In genomic region chr13:27170221-27170520, GRCh38 we compare ENCODE assay signal across 8 cellular contexts. TPM values are rescaled to one million over a fixed set of nuclear protein-coding genes. Genes with fewer than 3 reads are reported as not detected.
DNase-seq lines count a peak whose midpoint lies in the region; ATAC-seq, FAIRE-seq and TF ChIP-seq lines count a peak whose summit lies in the region.

No MANE protein-coding gene starts in this region.

- H3K27me3 ChIP-seq in Karpas-422 (ENCODE audit: low read length): peaks cover 5% of the 10 kb centered on the region; the same call in 1 of the 2 replicates

- H3K4me3 Mint-ChIP-seq in MCF 10A (ENCODE audit: unreplicated experiment) (peak overlapping the region; percentile 78), mesothelial cell of epicardium (peak overlapping the region; percentile 99)

- POLR2A ChIA-PET in MCF 10A (lab: Yijun Ruan, JAX): interaction anchor here (0.6 to 4.7 kb wide), 27 partner anchors 31 to 948 kb away, joined by 3 to 55 read pairs (median 4); partner anchors contain the start of genes LNX2, RNF6 and RPL21

- H3K36me3 Mint-ChIP-seq in MCF 10A (ENCODE audit: insufficient read depth, unreplicated experiment): no peaks in the 10 kb centered on the region
- no peaks in the 10 kb centered on the region for H3K36me3 Mint-ChIP-seq in mesothelial cell of epicardium

- 0 out of 2 replicates have a peak, but pooled peaks cover 3% of the 10 kb centered on the region for H3K79me2 ChIP-seq in Karpas-422 (ENCODE audit: low read length)

- H3K9me3 Mint-ChIP-seq in MCF 10A (ENCODE audit: unreplicated experiment) (no peaks in the 10 kb centered on the region), mesothelial cell of epicardium (no peaks in the 10 kb centered on the region)

- peaks cover 37% of the 10 kb centered on the region for H3K4me1 ChIP-seq in Karpas-422 (ENCODE audit: low read length)

- ATAC-seq in GM18873 (IDR thresholded peaks at IDR 0.05; ENCODE audit: low FRiP score, unreplicated experiment): no peak

- H2AFZ ChIP-seq in Karpas-422 (ENCODE audit: low read length): no peak overlapping the region

- no TSS peak for BruUV-seq in MCF 10A (replicated peaks; lab: Mats Ljungman, UMichigan)

- TF ChIP-seq CTCF in MCF 10A (IDR thresholded peaks at IDR 0.05; ENCODE audit: unreplicated experiment) (no peak), mesothelial cell of epicardium (IDR thresholded peaks at IDR 0.05; ENCODE audit: unreplicated experiment) (no peak)

- H3K36me3 ChIP-seq in Karpas-422 (ENCODE audit: insufficient read depth, low read length): no peaks in the 10 kb centered on the region

- no peak for FAIRE-seq in urothelium cell line (lab: Jason Lieb, UNC)

- H3K9ac ChIP-seq in Karpas-422 (ENCODE audit: low read length): peak overlapping the region; percentile 63; the same call in 1 of the 2 replicates

- H3K4me2 ChIP-seq in Karpas-422 (ENCODE audit: low read depth, low read length, poor library complexity, severe bottlenecking): peak overlapping the region; percentile 75

- intact Hi-C loops in MCF 10A (cut with micrococcal nuclease): loop anchor here (1.0 to 10.0 kb wide), 4 partner anchors 39 to 183 kb away; partner anchors contain the start of gene RASL11A

- peaks cover 34% of the 10 kb centered on the region for H4K20me1 ChIP-seq in Karpas-422 (ENCODE audit: insufficient read depth, low read depth, low read length)

- DNase-seq in ELR (ENCODE audit: low read depth): peak; percentile 82
- peak; percentile 60 for DNase-seq in Karpas-422
- peak; percentile 62 for DNase-seq in MCF 10A (ENCODE audit: unreplicated experiment)
- DNase-seq in mesothelial cell of epicardium (ENCODE audit: low spot score in 2 of 2, unreplicated experiment in 2 of 2): no peak
- DNase-seq in urothelium cell line (ENCODE audit: low spot score): no peak
- DNase-seq in HuH-7 (ENCODE audit: low spot score): no peak
- DNase-seq in dedifferentiated amniotic fluid mesenchymal stem cell (ENCODE audit: extremely low spot score): no peak

- no peaks in the 10 kb centered on the region for H3K27me3 Mint-ChIP-seq in MCF 10A (ENCODE audit: insufficient read depth, unreplicated experiment)
- H3K27me3 Mint-ChIP-seq in mesothelial cell of epicardium (ENCODE audit: low read depth): no peaks in the 10 kb centered on the region

- H3K27ac ChIP-seq in Karpas-422 (ENCODE audit: low read length): no peak overlapping the region

- H3K9me2 ChIP-seq in Karpas-422 (replicated peaks; ENCODE audit: insufficient read depth, low read length): no peaks in the 10 kb centered on the region

- CTCF ChIA-PET in MCF 10A (lab: Yijun Ruan, JAX): interaction anchor here (0.6 to 1.4 kb wide), 10 partner anchors 23 to 191 kb away, joined by 3 to 6 read pairs (median 4); no protein-coding TSS in a partner anchor

- H3K27ac Mint-ChIP-seq in MCF 10A (ENCODE audit: low read depth, unreplicated experiment) (peak overlapping the region; percentile 65), mesothelial cell of epicardium (peak overlapping the region; percentile 99)

- peak overlapping the region; percentile 67 for H3K4me3 ChIP-seq in Karpas-422 (ENCODE audit: low read length)

- H3K4me1 Mint-ChIP-seq in MCF 10A (ENCODE audit: insufficient read depth, unreplicated experiment) (peaks cover 37% of the 10 kb centered on the region), mesothelial cell of epicardium (peaks cover 36% of the 10 kb centered on the region)

- H3K9me3 ChIP-seq in Karpas-422 (ENCODE audit: low read length): no peaks in the 10 kb centered on the region

RNA-seq across cellular contexts. Expression of gene USP12, which starts 1.4 kb away (rescaled TPM):
- 3.1 and 7.2 TPM in 2 replicates for total RNA-seq in Karpas-422 (2014; rRNA removed; shearing (Covaris generic); ENCODE audit: low replicate concordance)
- total RNA-seq in MCF 10A (2022) (20.6 and 21.7 TPM in 2 replicates), mesothelial cell of epicardium (22.3 to 23.2 TPM (median 23.0 TPM) in 3 replicates)

Comparison
In these comparisons a context has a peak if more than half of its experiments do, and no peak if none do; other contexts are left out.
1. DNase-seq: peak in ELR (single experiment), Karpas-422 (single experiment) and MCF 10A (single experiment); none in mesothelial cell of epicardium (0 of 2), urothelium cell line (single experiment), HuH-7 (single experiment) and dedifferentiated amniotic fluid mesenchymal stem cell (single experiment).